ENCODE assay signal across 1 cellular context in genomic region chr9:90600029-90600428, GRCh38.
TF ChIP-seq lines count a peak whose summit lies in the region.

No MANE protein-coding gene starts in this region.

TF ChIP-seq in H1, 55 proteins besides CTCF, POLR2A, EP300 and RAD21 (continued from another document):
- TF ChIP-seq, protein P1, sequence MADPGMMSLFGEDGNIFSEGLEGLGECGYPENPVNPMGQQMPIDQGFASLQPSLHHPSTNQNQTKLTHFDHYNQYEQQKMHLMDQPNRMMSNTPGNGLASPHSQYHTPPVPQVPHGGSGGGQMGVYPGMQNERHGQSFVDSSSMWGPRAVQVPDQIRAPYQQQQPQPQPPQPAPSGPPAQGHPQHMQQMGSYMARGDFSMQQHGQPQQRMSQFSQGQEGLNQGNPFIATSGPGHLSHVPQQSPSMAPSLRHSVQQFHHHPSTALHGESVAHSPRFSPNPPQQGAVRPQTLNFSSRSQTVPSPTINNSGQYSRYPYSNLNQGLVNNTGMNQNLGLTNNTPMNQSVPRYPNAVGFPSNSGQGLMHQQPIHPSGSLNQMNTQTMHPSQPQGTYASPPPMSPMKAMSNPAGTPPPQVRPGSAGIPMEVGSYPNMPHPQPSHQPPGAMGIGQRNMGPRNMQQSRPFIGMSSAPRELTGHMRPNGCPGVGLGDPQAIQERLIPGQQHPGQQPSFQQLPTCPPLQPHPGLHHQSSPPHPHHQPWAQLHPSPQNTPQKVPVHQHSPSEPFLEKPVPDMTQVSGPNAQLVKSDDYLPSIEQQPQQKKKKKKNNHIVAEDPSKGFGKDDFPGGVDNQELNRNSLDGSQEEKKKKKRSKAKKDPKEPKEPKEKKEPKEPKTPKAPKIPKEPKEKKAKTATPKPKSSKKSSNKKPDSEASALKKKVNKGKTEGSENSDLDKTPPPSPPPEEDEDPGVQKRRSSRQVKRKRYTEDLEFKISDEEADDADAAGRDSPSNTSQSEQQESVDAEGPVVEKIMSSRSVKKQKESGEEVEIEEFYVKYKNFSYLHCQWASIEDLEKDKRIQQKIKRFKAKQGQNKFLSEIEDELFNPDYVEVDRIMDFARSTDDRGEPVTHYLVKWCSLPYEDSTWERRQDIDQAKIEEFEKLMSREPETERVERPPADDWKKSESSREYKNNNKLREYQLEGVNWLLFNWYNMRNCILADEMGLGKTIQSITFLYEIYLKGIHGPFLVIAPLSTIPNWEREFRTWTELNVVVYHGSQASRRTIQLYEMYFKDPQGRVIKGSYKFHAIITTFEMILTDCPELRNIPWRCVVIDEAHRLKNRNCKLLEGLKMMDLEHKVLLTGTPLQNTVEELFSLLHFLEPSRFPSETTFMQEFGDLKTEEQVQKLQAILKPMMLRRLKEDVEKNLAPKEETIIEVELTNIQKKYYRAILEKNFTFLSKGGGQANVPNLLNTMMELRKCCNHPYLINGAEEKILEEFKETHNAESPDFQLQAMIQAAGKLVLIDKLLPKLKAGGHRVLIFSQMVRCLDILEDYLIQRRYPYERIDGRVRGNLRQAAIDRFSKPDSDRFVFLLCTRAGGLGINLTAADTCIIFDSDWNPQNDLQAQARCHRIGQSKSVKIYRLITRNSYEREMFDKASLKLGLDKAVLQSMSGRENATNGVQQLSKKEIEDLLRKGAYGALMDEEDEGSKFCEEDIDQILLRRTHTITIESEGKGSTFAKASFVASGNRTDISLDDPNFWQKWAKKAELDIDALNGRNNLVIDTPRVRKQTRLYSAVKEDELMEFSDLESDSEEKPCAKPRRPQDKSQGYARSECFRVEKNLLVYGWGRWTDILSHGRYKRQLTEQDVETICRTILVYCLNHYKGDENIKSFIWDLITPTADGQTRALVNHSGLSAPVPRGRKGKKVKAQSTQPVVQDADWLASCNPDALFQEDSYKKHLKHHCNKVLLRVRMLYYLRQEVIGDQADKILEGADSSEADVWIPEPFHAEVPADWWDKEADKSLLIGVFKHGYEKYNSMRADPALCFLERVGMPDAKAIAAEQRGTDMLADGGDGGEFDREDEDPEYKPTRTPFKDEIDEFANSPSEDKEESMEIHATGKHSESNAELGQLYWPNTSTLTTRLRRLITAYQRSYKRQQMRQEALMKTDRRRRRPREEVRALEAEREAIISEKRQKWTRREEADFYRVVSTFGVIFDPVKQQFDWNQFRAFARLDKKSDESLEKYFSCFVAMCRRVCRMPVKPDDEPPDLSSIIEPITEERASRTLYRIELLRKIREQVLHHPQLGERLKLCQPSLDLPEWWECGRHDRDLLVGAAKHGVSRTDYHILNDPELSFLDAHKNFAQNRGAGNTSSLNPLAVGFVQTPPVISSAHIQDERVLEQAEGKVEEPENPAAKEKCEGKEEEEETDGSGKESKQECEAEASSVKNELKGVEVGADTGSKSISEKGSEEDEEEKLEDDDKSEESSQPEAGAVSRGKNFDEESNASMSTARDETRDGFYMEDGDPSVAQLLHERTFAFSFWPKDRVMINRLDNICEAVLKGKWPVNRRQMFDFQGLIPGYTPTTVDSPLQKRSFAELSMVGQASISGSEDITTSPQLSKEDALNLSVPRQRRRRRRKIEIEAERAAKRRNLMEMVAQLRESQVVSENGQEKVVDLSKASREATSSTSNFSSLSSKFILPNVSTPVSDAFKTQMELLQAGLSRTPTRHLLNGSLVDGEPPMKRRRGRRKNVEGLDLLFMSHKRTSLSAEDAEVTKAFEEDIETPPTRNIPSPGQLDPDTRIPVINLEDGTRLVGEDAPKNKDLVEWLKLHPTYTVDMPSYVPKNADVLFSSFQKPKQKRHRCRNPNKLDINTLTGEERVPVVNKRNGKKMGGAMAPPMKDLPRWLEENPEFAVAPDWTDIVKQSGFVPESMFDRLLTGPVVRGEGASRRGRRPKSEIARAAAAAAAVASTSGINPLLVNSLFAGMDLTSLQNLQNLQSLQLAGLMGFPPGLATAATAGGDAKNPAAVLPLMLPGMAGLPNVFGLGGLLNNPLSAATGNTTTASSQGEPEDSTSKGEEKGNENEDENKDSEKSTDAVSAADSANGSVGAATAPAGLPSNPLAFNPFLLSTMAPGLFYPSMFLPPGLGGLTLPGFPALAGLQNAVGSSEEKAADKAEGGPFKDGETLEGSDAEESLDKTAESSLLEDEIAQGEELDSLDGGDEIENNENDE (IDR thresholded peaks at IDR 0.05; ENCODE audit: insufficient replicate concordance, low read length), result no peak
- no peak for TF ChIP-seq ASH2L (IDR thresholded peaks at IDR 0.05; ENCODE audit: low read length)
- TF ChIP-seq YY1 (IDR thresholded peaks at IDR 0.05; ENCODE audit: low read depth, low read length), result no peak
- TF ChIP-seq HDAC2 (IDR thresholded peaks at IDR 0.05; ENCODE audit: borderline replicate concordance in 1 of 2, low read depth in 2 of 2, low read length in 2 of 2), result no peak
- no peak for TF ChIP-seq RXRA (IDR thresholded peaks at IDR 0.05; ENCODE audit: insufficient read depth, low read depth, low read length)
- no peak for TF ChIP-seq ZNF274 (IDR thresholded peaks at IDR 0.05; ENCODE audit: borderline replicate concordance, extremely low read depth, low read length)
- no peak for TF ChIP-seq SP1 (IDR thresholded peaks at IDR 0.05; ENCODE audit: low read depth, low read length)
- no peak for TF ChIP-seq JUN (IDR thresholded peaks at IDR 0.05; ENCODE audit: low read depth, low read length)
- TF ChIP-seq RFX5 (IDR thresholded peaks at IDR 0.05; ENCODE audit: borderline replicate concordance, low read depth, low read length), result no peak
- TF ChIP-seq BCL11A (IDR thresholded peaks at IDR 0.05; ENCODE audit: low read depth in 2 of 2, low read length in 2 of 2), result no peak
- no peak for TF ChIP-seq SP2 (IDR thresholded peaks at IDR 0.05; ENCODE audit: low read length)
